ENCODE assay signal across 8 cellular contexts in the genomic region with DNA sequence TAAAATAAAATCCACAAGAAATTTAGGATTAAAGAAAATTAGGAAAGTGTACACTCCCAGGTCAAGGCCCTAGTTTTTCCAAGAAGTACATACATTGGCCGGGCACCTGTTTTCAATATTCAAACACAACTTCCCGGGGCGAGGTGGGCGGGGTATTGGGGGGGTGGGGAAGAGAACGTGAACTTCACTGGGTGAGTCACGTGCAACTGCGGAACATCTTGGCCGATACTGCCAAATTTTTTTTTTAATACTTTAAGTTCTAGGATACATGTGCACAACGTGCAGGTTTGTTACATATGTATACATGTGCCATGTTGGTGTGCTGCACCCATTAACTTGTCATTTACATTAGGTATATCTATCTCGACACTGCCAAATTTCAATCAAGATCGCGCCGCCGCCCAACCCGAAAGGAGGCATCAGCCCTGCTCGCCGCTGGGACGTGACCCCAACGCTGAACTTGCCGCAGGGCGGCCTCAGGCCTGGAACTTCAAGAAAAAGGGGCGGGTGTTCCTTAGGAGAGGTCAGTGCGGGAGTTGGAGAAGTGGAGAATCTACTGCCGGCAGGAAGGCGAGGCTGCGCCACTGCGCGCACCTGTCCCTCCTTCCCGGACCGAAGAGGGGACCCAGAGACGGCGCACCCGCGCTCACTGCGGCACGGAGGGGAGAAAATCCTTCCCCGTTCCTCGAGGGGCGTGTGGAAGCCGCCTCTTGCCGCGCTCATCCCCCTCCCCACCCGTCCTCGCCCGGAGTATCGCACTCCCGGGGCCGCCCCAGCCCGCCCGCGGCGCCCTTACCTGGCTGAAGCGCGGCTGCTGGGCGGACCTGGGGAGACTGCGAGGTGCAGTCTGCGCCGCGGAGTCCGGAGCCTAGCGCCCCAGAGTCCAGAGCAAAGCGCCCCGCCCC. TPM values are rescaled to one million over a fixed set of nuclear protein-coding genes. Genes with fewer than 3 reads are reported as not detected.
A peak's percentile ranks its signal among the peaks of the same experiment; 100 is the strongest.
DNase-seq lines count a peak whose midpoint lies in the region; ATAC-seq, FAIRE-seq and TF ChIP-seq lines count a peak whose summit lies in the region.

A gene (minus strand): TSS at position 883 of the 905 bp plus-strand sequence. CDS start 41,224 bp downstream, outside the sequence.

- peak; percentile 82 for TF ChIP-seq POLR2A in right lobe of liver (IDR thresholded peaks at IDR 0.05)

- H3K4me1 ChIP-seq in ES-I3 (ENCODE audit: insufficient read depth, low read length) (peaks cover 3% of the 10 kb centered on the region), HUES48 (ENCODE audit: control insufficient read depth, insufficient read depth, low read length) (peaks cover 15% of the 10 kb centered on the region; the same call in 1 of the 2 replicates), colonic mucosa (no peaks in the 10 kb centered on the region), right lobe of liver (peaks cover 0 to 26% (median 0%) of the 10 kb centered on the region in 4 donors)

- no peak for FAIRE-seq in urothelium cell line (lab: Jason Lieb, UNC)

- H3K4me3 ChIP-seq in HUES48 (ENCODE audit: low read depth, low read length): peak within 1 kb of the TSS; percentile 84
- H3K4me3 ChIP-seq in colonic mucosa: peak within 1 kb of the TSS; percentile 71
- peak within 1 kb of the TSS; percentile 85 to 92 (median 86) for H3K4me3 ChIP-seq in right lobe of liver

- H3K9ac ChIP-seq in ES-I3 (ENCODE audit: low read depth, low read length) (peak within 1 kb of the TSS; percentile 85), HUES48 (ENCODE audit: low read depth, low read length) (peak within 1 kb of the TSS; percentile 73), colonic mucosa (ENCODE audit: low read depth in 2 of 2, low read length in 2 of 2) (peak within 1 kb of the TSS; percentile 88 to 97)

- ATAC-seq in GM21447 (IDR thresholded peaks at IDR 0.05; ENCODE audit: unreplicated experiment) (peak; percentile 22), right lobe of liver (peak; percentile 34 to 57 (median 54))

- 9% methylated on average over 15 of the region's 63 CpGs for WGBS in right lobe of liver (ENCODE audit: insufficient coverage, low coverage, low lambda C conversion rate, missing lambda C conversion rate)

- H3K27me3 ChIP-seq in HUES48 (ENCODE audit: control insufficient read depth, insufficient read depth, low read length) (no peaks in the 10 kb centered on the region), colonic mucosa (no peaks in the 10 kb centered on the region), right lobe of liver (no peaks in the 10 kb centered on the region)

- H3K36me3 ChIP-seq in ES-I3 (ENCODE audit: insufficient read depth, low read length) (no peaks in the 10 kb centered on the region), HUES48 (ENCODE audit: control insufficient read depth, insufficient read depth, low read length) (no peaks in the 10 kb centered on the region), colonic mucosa (no peaks in the 10 kb centered on the region), right lobe of liver (no peaks in the 10 kb centered on the region)

- intact Hi-C loops in colonic mucosa (cut with DNase I) (no loop called here), right lobe of liver (cut with DNase I) (no loop called here)

- H3K9me3 ChIP-seq in ES-I3 (ENCODE audit: control insufficient read depth, insufficient read depth, low read length): no peaks in the 10 kb centered on the region
- peaks cover 3% of the 10 kb centered on the region; the same call in 1 of the 2 replicates for H3K9me3 ChIP-seq in HUES48 (ENCODE audit: control insufficient read depth, insufficient read depth, low read length)
- no peaks in the 10 kb centered on the region for H3K9me3 ChIP-seq in colonic mucosa
- H3K9me3 ChIP-seq in right lobe of liver: no peaks in the 10 kb centered on the region

- H3K27ac ChIP-seq in HUES48 (ENCODE audit: low read depth, low read length): peak within 1 kb of the TSS; percentile 78
- peak within 1 kb of the TSS; percentile 95 for H3K27ac ChIP-seq in colonic mucosa
- H3K27ac ChIP-seq in right lobe of liver: peak within 1 kb of the TSS; percentile 87 to 92 (median 90)

- TF ChIP-seq CTCF in colonic mucosa (IDR thresholded peaks at IDR 0.05) (no peak), right lobe of liver (IDR thresholded peaks at IDR 0.05) (no peak)

- DNase-seq in T-helper 2 cell (peak in 3 of 5 experiments; percentile 9 to 49 (median 46)), colonic mucosa (peak; percentile 66), right lobe of liver (peak in 2 of 3 donors; percentile 60 to 70), urothelium cell line (ENCODE audit: low spot score) (no peak)
- DNase-seq in stimulated activated CD8-positive, alpha-beta memory T cell treated with anti-CD3 and anti-CD28 coated beads, Interleukin-12 subunit alpha, Interleukin-12 subunit beta, amount 100 ng/mL, for 1 hour (ENCODE audit: low read depth): peak; percentile 4

RNA-seq across cellular contexts. Expression of the gene that starts here (rescaled TPM):
- 1 to 10 TPM; 2.1 to 2.9 TPM for total RNA-seq in colonic mucosa
- 1 to 10 TPM; 1.5 to 4.2 (median 3.0) TPM for total RNA-seq in right lobe of liver
